In genomic region chr9:111481885-111482636, GRCh38 we compare ENCODE assay signal across 8 cellular contexts. TPM values are rescaled to one million over a fixed set of nuclear protein-coding genes. Genes with fewer than 3 reads are reported as not detected.
DNase-seq lines count a peak whose midpoint lies in the region; ATAC-seq lines count a peak whose summit lies in the region.

No MANE protein-coding gene starts in this region.

- H3K27me3 Mint-ChIP-seq in activated CD8-positive, alpha-beta T cell treated with anti-CD3 and anti-CD28 coated beads, Interleukin-2, amount 10 ng/mL, durations not matched to agents 7 days and 5 days (ENCODE audit: low read depth), result no peaks in the 10 kb centered on the region

- no peaks in the 10 kb centered on the region for H3K9me3 ChIP-seq in iPS DF 6.9 (ENCODE audit: control insufficient read depth, insufficient read depth, low read length)

- no CpG with 5 or more reads among the region's 13 CpGs for WGBS in iPS DF 6.9 (ENCODE audit: insufficient coverage, insufficient read length)

- H3K36me3 ChIP-seq in iPS DF 6.9 (ENCODE audit: control insufficient read depth, insufficient read depth, low read length), result no peaks in the 10 kb centered on the region

- CTCF ChIA-PET in activated CD8-positive, alpha-beta T cell treated with anti-CD3 and anti-CD28 coated beads, Interleukin-2, amount 10 ng/mL, durations not matched to agents 7 days and 5 days (lab: Charles Lee), result no interaction called here

- H3K4me3 Mint-ChIP-seq in activated CD8-positive, alpha-beta T cell treated with anti-CD3 and anti-CD28 coated beads, Interleukin-2, amount 10 ng/mL, durations not matched to agents 7 days and 5 days, result peak overlapping the region; percentile 83
- H3K4me3 Mint-ChIP-seq in stimulated activated effector memory CD8-positive, alpha-beta T cell treated with anti-CD3 and anti-CD28 coated beads, Interleukin-12 subunit alpha, Interleukin-12 subunit beta, amount 100 ng/mL, for 72 hours, result peak overlapping the region; percentile 75

- ATAC-seq in activated CD8-positive, alpha-beta T cell treated with anti-CD3 and anti-CD28 coated beads, Interleukin-2, amount 10 ng/mL, durations not matched to agents 7 days and 5 days, result no peak
- ATAC-seq in stimulated activated effector memory CD8-positive, alpha-beta T cell treated with anti-CD3 and anti-CD28 coated beads, Interleukin-12 subunit alpha, Interleukin-12 subunit beta, amount 100 ng/mL, for 72 hours, result no peak
- ATAC-seq in GM18861 (IDR thresholded peaks at IDR 0.05; ENCODE audit: unreplicated experiment), result no peak
- no peak for ATAC-seq in HG02938 (IDR thresholded peaks at IDR 0.05; ENCODE audit: unreplicated experiment)

- DNase-seq in DMS53 (lab: John Stamatoyannopoulos, UW), result peak; percentile 68
- DNase-seq in LHCN-M2 (ENCODE audit: low read depth), result peak; percentile 41
- no peak for DNase-seq in activated CD8-positive, alpha-beta T cell treated with anti-CD3 and anti-CD28 coated beads, Interleukin-2, amount 10 ng/mL, durations not matched to agents 7 days and 5 days
- no peak for DNase-seq in iPS DF 6.9 (ENCODE audit: low read depth, low spot score)
- DNase-seq in stimulated activated effector memory CD8-positive, alpha-beta T cell treated with anti-CD3 and anti-CD28 coated beads, Interleukin-12 subunit alpha, Interleukin-12 subunit beta, amount 100 ng/mL, for 72 hours (ENCODE audit: low spot score in 2 of 2), result no peak
- no peak for DNase-seq in GM19238 (ENCODE audit: insufficient read length, low spot score)

- H3K36me3 Mint-ChIP-seq in activated CD8-positive, alpha-beta T cell treated with anti-CD3 and anti-CD28 coated beads, Interleukin-2, amount 10 ng/mL, durations not matched to agents 7 days and 5 days (ENCODE audit: low read depth), result peaks cover 15% of the 10 kb centered on the region
- H3K36me3 Mint-ChIP-seq in stimulated activated effector memory CD8-positive, alpha-beta T cell treated with anti-CD3 and anti-CD28 coated beads, Interleukin-12 subunit alpha, Interleukin-12 subunit beta, amount 100 ng/mL, for 72 hours, result peaks cover 21% of the 10 kb centered on the region

- POLR2A ChIA-PET in activated CD8-positive, alpha-beta T cell treated with anti-CD3 and anti-CD28 coated beads, Interleukin-2, amount 10 ng/mL, durations not matched to agents 7 days and 5 days (lab: Charles Lee), result interaction anchor here (0.7 to 1.9 kb wide), 4 partner anchors 15 to 1226 kb away, joined by 4 to 12 read pairs (median 5); partner anchors contain the start of gene TXN

- H3K4me1 ChIP-seq in iPS DF 6.9 (ENCODE audit: control insufficient read depth, insufficient read depth, low read length), result peaks cover 1% of the 10 kb centered on the region; the same call in 1 of the 2 replicates

- H3K4me1 Mint-ChIP-seq in activated CD8-positive, alpha-beta T cell treated with anti-CD3 and anti-CD28 coated beads, Interleukin-2, amount 10 ng/mL, durations not matched to agents 7 days and 5 days (ENCODE audit: low read depth), result peaks cover 36% of the 10 kb centered on the region
- peaks cover 43% of the 10 kb centered on the region for H3K4me1 Mint-ChIP-seq in stimulated activated effector memory CD8-positive, alpha-beta T cell treated with anti-CD3 and anti-CD28 coated beads, Interleukin-12 subunit alpha, Interleukin-12 subunit beta, amount 100 ng/mL, for 72 hours

- H3K4me3 ChIP-seq in iPS DF 6.9 (ENCODE audit: low read length), result peak overlapping the region; percentile 99; the same call in 1 of the 2 replicates

- no peaks in the 10 kb centered on the region for H3K9me3 Mint-ChIP-seq in activated CD8-positive, alpha-beta T cell treated with anti-CD3 and anti-CD28 coated beads, Interleukin-2, amount 10 ng/mL, durations not matched to agents 7 days and 5 days (ENCODE audit: insufficient read depth)
- no peaks in the 10 kb centered on the region for H3K9me3 Mint-ChIP-seq in stimulated activated effector memory CD8-positive, alpha-beta T cell treated with anti-CD3 and anti-CD28 coated beads, Interleukin-12 subunit alpha, Interleukin-12 subunit beta, amount 100 ng/mL, for 72 hours

- no peak overlapping the region for H3K27ac ChIP-seq in iPS DF 6.9 (ENCODE audit: low read length)

- H3K27me3 ChIP-seq in iPS DF 6.9 (ENCODE audit: control insufficient read depth, insufficient read depth, low read length), result no peaks in the 10 kb centered on the region

- peak overlapping the region; percentile 88 for H3K27ac Mint-ChIP-seq in activated CD8-positive, alpha-beta T cell treated with anti-CD3 and anti-CD28 coated beads, Interleukin-2, amount 10 ng/mL, durations not matched to agents 7 days and 5 days
- H3K27ac Mint-ChIP-seq in stimulated activated effector memory CD8-positive, alpha-beta T cell treated with anti-CD3 and anti-CD28 coated beads, Interleukin-12 subunit alpha, Interleukin-12 subunit beta, amount 100 ng/mL, for 72 hours, result peak overlapping the region; percentile 72

RNA-seq across cellular contexts. Expression of gene ECPAS, which starts 2.1 kb away (rescaled TPM):
- total RNA-seq in LHCN-M2 (2014; rRNA removed), result 47.6 and 48.5 TPM in 2 replicates
- 31.6 TPM for polyA plus RNA-seq in LHCN-M2 (2012)
- 10 to 100 TPM; 55.9 to 59.1 TPM for total RNA-seq in activated CD8-positive, alpha-beta T cell treated with anti-CD3 and anti-CD28 coated beads, Interleukin-2, amount 10 ng/mL, durations not matched to agents 7 days and 5 days

RNA-seq across cellular contexts. Expression of gene ZNF483, which starts 42.9 kb away (rescaled TPM):
- 0.75 and 1.0 TPM in 2 replicates for total RNA-seq in LHCN-M2 (2014; rRNA removed)
- 0.26 TPM for polyA plus RNA-seq in LHCN-M2 (2012)
- 1 to 10 TPM; 2.2 to 2.3 TPM for total RNA-seq in activated CD8-positive, alpha-beta T cell treated with anti-CD3 and anti-CD28 coated beads, Interleukin-2, amount 10 ng/mL, durations not matched to agents 7 days and 5 days

Comparison
In these comparisons a context has a peak if more than half of its experiments do, and no peak if none do; other contexts are left out.
1. DNase-seq: peak in DMS53 (single experiment) and LHCN-M2 (single experiment); none in activated CD8-positive, alpha-beta T cell treated with anti-CD3 and anti-CD28 coated beads, Interleukin-2, amount 10 ng/mL, durations not matched to agents 7 days and 5 days (single experiment), iPS DF 6.9 (single experiment), stimulated activated effector memory CD8-positive, alpha-beta T cell treated with anti-CD3 and anti-CD28 coated beads, Interleukin-12 subunit alpha, Interleukin-12 subunit beta, amount 100 ng/mL, for 72 hours (0 of 2) and GM19238 (single experiment).